ENCODE assay signal across 35 cellular contexts in the genomic region with DNA sequence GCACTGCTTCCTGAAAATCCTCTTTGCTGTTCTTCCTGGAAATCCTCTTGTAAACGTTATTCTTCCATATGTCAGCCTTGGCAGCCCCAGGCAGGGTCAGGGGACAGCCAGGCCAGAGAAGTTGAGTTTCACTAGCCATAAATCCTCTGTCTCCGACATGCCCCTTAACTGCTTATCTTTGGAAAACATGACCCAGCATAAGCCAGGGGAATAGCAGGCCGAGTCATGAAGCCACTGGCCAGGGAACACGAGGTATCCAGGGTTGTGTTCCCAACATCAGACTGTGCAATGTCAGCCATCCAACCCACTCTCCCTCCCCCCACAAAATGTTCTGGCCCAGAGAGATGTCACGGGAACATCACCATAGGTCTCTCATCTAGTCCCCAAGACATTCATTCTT.
"Had no signal": no experiment of that assay in that cellular context is flagged by ENCODE, and none has a peak within 500 bp of the region (broad histone marks: within the 10 kb centered on the region; RNA-seq: fewer than 3 reads in every experiment).

No MANE protein-coding gene starts in this region.

- H3K27me3 Mint-ChIP-seq: activated CD4-positive, alpha-beta T cell treated with anti-CD3 and anti-CD28 coated beads, Interleukin-2, amount 10 ng/mL, durations not matched to agents 24 days and 14 days had no signal

- H2AFZ ChIP-seq: neural progenitor cell, parathyroid adenoma had no signal

- DNase-seq: activated CD4-positive, alpha-beta memory T cell treated with anti-CD3 and anti-CD28 coated beads for 36 hours; activated CD4-positive, alpha-beta T cell treated with anti-CD3 and anti-CD28 coated beads, Interleukin-2, amount 10 ng/mL, durations not matched to agents 24 days and 14 days; activated CD8-positive, alpha-beta memory T cell treated with anti-CD3 and anti-CD28 coated beads, Interleukin-2, amount 50 U/mL, for 4 hours; activated gamma-delta T cell; activated naive CD4-positive, alpha-beta T cell treated with anti-CD3 and anti-CD28 coated beads, Interleukin-2, amount 50 U/mL, for 16 hours; activated T-cell treated with anti-CD3 and anti-CD28 coated beads, Interleukin-2, amount 50 U/mL, for 1 hour; endodermal cell; foreskin fibroblast; head of caudate nucleus; hypothalamus; immature natural killer cell; left ventricle myocardium inferior; naive B cell; occipital lobe; stimulated activated CD4-positive, alpha-beta T cell treated with anti-CD3 and anti-CD28 coated beads, Interleukin-15, amount 100 ng/mL, for 24 hours; stimulated activated CD4-positive, alpha-beta T cell treated with anti-CD3 and anti-CD28 coated beads, Interleukin-2, amount 100 ng/mL, for 24 hours; stimulated activated naive B cell treated with anti-CD40 and anti-IgM and Interleukin-4, amounts not matched to agents 10 μg/mL and 1 μg/mL and 100 μg/mL, for 72 hours; SW 1271; T-helper 9 cell; tibial artery had no signal

- H3K9ac ChIP-seq: neural progenitor cell, parathyroid adenoma had no signal

- H3K9me3 ChIP-seq: suprapubic skin, tibial artery, uterus had no signal

- H3K4me1 Mint-ChIP-seq: activated CD4-positive, alpha-beta T cell treated with anti-CD3 and anti-CD28 coated beads, Interleukin-2, amount 10 ng/mL, durations not matched to agents 24 days and 14 days; central memory CD8-positive, alpha-beta T cell; endodermal cell; immature natural killer cell; naive B cell; neural progenitor cell; stimulated activated naive B cell treated with anti-CD40 and anti-IgM and Interleukin-4, amounts not matched to agents 10 μg/mL and 1 μg/mL and 100 μg/mL, for 72 hours had no signal

- H3K27ac ChIP-seq: left ventricle myocardium inferior, neural progenitor cell, parathyroid adenoma, right atrium auricular region, suprapubic skin, tibial artery, uterus, VCaP had no signal

- H3K79me2 ChIP-seq: parathyroid adenoma had no signal

- H3K27me3 ChIP-seq: neural progenitor cell, right atrium auricular region, suprapubic skin, tibial artery, uterus had no signal

- H3K4me1 ChIP-seq: left ventricle myocardium inferior, neural progenitor cell, parathyroid adenoma, right atrium auricular region, suprapubic skin, tibial artery, uterus had no signal

- H3K4me3 Mint-ChIP-seq: activated CD4-positive, alpha-beta memory T cell treated with anti-CD3 and anti-CD28 coated beads for 36 hours; activated CD4-positive, alpha-beta T cell treated with anti-CD3 and anti-CD28 coated beads, Interleukin-2, amount 10 ng/mL, durations not matched to agents 24 days and 14 days; central memory CD8-positive, alpha-beta T cell; dendritic cell treated with granulocyte-macrophage colony-stimulating factor and Interleukin-4, amounts not matched to agents 40 ng/mL and 50 ng/mL, for 4 days; endodermal cell; immature natural killer cell; mesothelial cell of epicardium; naive B cell; neural progenitor cell; stimulated activated naive B cell treated with anti-CD40 and anti-IgM and Interleukin-4, amounts not matched to agents 10 μg/mL and 1 μg/mL and 100 μg/mL, for 72 hours; T-helper 1 cell treated with Interleukin-12 subunit alpha and Interleukin-12 subunit beta and Interleukin-4 antibody, amounts not matched to agents 30 μg/mL and 1 μg/mL, for 36 hours had no signal

- H3K36me3 Mint-ChIP-seq: activated CD4-positive, alpha-beta memory T cell treated with anti-CD3 and anti-CD28 coated beads for 36 hours; immature natural killer cell; mesothelial cell of epicardium; neural progenitor cell; stimulated activated naive B cell treated with anti-CD40 and anti-IgM and Interleukin-4, amounts not matched to agents 10 μg/mL and 1 μg/mL and 100 μg/mL, for 72 hours had no signal

- FAIRE-seq: bronchial epithelial cell, TTC549 had no signal

- H3K27ac Mint-ChIP-seq: activated CD4-positive, alpha-beta memory T cell treated with anti-CD3 and anti-CD28 coated beads for 36 hours; activated CD4-positive, alpha-beta T cell treated with anti-CD3 and anti-CD28 coated beads, Interleukin-2, amount 10 ng/mL, durations not matched to agents 24 days and 14 days; dendritic cell treated with granulocyte-macrophage colony-stimulating factor and Interleukin-4, amounts not matched to agents 40 ng/mL and 50 ng/mL, for 4 days; endodermal cell; immature natural killer cell; mesothelial cell of epicardium; naive B cell; neural progenitor cell; stimulated activated naive B cell treated with anti-CD40 and anti-IgM and Interleukin-4, amounts not matched to agents 10 μg/mL and 1 μg/mL and 100 μg/mL, for 72 hours; T-helper 1 cell treated with Interleukin-12 subunit alpha and Interleukin-12 subunit beta and Interleukin-4 antibody, amounts not matched to agents 30 μg/mL and 1 μg/mL, for 36 hours had no signal

- ATAC-seq: activated CD4-positive, CD25-positive, alpha-beta regulatory T cell treated with anti-CD3 and anti-CD28 coated beads, Interleukin-2, amount 50 U/mL, for 24 hours; esophagus mucosa; stimulated activated naive B cell treated with anti-CD40 and anti-IgM and Interleukin-4, amounts not matched to agents 10 μg/mL and 1 μg/mL and 100 μg/mL, for 72 hours had no signal

- H3K4me3 ChIP-seq: left ventricle myocardium inferior, neural progenitor cell, right atrium auricular region, smooth muscle cell, suprapubic skin, tibial artery, uterus had no signal

- H3K36me3 ChIP-seq: left ventricle myocardium inferior, neural progenitor cell, right atrium auricular region, suprapubic skin, tibial artery, uterus had no signal

- H3K4me2 ChIP-seq: neural progenitor cell, smooth muscle cell had no signal

- H3K9me3 Mint-ChIP-seq: activated CD4-positive, alpha-beta T cell treated with anti-CD3 and anti-CD28 coated beads, Interleukin-2, amount 10 ng/mL, durations not matched to agents 24 days and 14 days; central memory CD8-positive, alpha-beta T cell; dendritic cell treated with granulocyte-macrophage colony-stimulating factor and Interleukin-4, amounts not matched to agents 40 ng/mL and 50 ng/mL, for 4 days; mesothelial cell of epicardium; T-helper 1 cell treated with Interleukin-12 subunit alpha and Interleukin-12 subunit beta and Interleukin-4 antibody, amounts not matched to agents 30 μg/mL and 1 μg/mL, for 36 hours had no signal
